In genomic region chr9:94860678-94861588, GRCh38 we compare ENCODE assay signal across 7 cellular contexts.
DNase-seq lines count a peak whose midpoint lies in the region; ATAC-seq and TF ChIP-seq lines count a peak whose summit lies in the region.

No MANE protein-coding gene starts in this region.

- peak; percentile 24 for TF ChIP-seq POLR2A in GM18526 (IDR thresholded peaks at IDR 0.05; ENCODE audit: extremely low read depth, insufficient read length)

- DNase-seq in NOMO-1 treated with DMSO at 0.1 percent for 48 hours (lab: John Stamatoyannopoulos, UW; ENCODE audit: unreplicated experiment) (peak; percentile 88), activated T-cell treated with anti-CD3 and anti-CD28 coated beads for 48 hours (ENCODE audit: low read depth) (peak; percentile 43), lung microvascular endothelial cell (ENCODE audit: low read depth in 2 of 2) (peak; percentile 17 to 78), stromal cell of bone marrow (ENCODE audit: low read depth) (peak; percentile 81), NCI-H1048 (lab: John Stamatoyannopoulos, UW) (no peak)

- peak; percentile 79 for ATAC-seq in HG02970 (IDR thresholded peaks at IDR 0.05; ENCODE audit: low FRiP score, unreplicated experiment)
